Comparison of ENCODE assay signal across 20 cellular contexts in the genomic region with DNA sequence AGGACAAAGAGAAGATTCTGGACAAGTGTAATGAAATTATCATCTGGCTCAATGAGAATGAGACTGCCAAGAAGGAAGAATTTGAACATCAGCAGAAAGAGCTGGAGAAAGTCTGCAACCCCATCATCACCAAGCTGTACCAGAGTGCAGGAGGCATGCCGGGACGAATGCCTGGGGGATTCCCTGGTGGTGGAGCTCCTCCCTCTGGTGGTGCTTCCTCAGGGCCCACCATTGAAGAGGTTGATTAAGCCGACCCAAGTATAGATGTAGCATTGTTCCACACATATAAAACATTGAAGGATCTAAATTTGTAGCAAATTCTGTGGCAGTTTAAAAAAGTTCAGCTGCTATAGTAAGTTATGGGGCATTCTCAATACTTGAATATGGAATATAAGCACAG.
"Had no signal": no experiment of that assay in that cellular context is flagged by ENCODE, and none has a peak within 500 bp of the region (broad histone marks: within the 10 kb centered on the region; RNA-seq: fewer than 3 reads in every experiment).

No MANE protein-coding gene starts in this region.

- DNase-seq: activated CD4-positive, alpha-beta T cell treated with anti-CD3 and anti-CD28 coated beads, Interleukin-2, amount 50 U/mL, for 1 hour; activated CD4-positive, CD25-positive, alpha-beta regulatory T cell; activated CD8-positive, alpha-beta memory T cell treated with anti-CD3 and anti-CD28 coated beads for 24 hours; activated CD8-positive, alpha-beta memory T cell treated with anti-CD3 and anti-CD28 coated beads, Interleukin-2, amount 50 U/mL, for 48 hours; activated effector memory CD4-positive, alpha-beta T cell treated with anti-CD3 and anti-CD28 coated beads, Interleukin-2, amount 50 U/mL, for 16 hours; activated naive CD4-positive, alpha-beta T cell treated with anti-CD3 and anti-CD28 coated beads, Interleukin-2, amount 50 U/mL, for 16 hours; activated T-cell treated with anti-CD3 and anti-CD28 coated beads, Interleukin-2, amount 50 U/mL, for 48 hours; aorta; erythroblast; gastrocnemius medialis; heart left ventricle; naive thymus-derived CD4-positive, alpha-beta T cell; ovary; sigmoid colon; stimulated activated CD4-positive, alpha-beta T cell treated with anti-CD3 and anti-CD28 coated beads, Interleukin-4, amount 100 ng/mL, for 4 hours; upper lobe of right lung had no signal

- H3K9me3 ChIP-seq: gastrocnemius medialis, heart left ventricle, ovary, sigmoid colon, upper lobe of right lung had no signal

- H3K36me3 ChIP-seq: gastrocnemius medialis, heart left ventricle, ovary, sigmoid colon, upper lobe of right lung had no signal

- H3K4me1 Mint-ChIP-seq: stimulated activated memory B cell treated with anti-CD40 and anti-IgM and Interleukin-4, amounts not matched to agents 10 μg/mL and 1 μg/mL and 100 μg/mL, for 72 hours had no signal

- H3K4me1 ChIP-seq: gastrocnemius medialis, heart left ventricle, sigmoid colon, upper lobe of right lung had no signal

- H3K27me3 ChIP-seq: gastrocnemius medialis, ovary, sigmoid colon had no signal

- H3K36me3 Mint-ChIP-seq: memory B cell; stimulated activated memory B cell treated with anti-CD40 and anti-IgM and Interleukin-4, amounts not matched to agents 10 μg/mL and 1 μg/mL and 100 μg/mL, for 72 hours had no signal

- H3K27ac ChIP-seq: coronary artery, gastrocnemius medialis, heart left ventricle, ovary, sigmoid colon, upper lobe of right lung had no signal

- H3K9me3 Mint-ChIP-seq: memory B cell; stimulated activated memory B cell treated with anti-CD40 and anti-IgM and Interleukin-4, amounts not matched to agents 10 μg/mL and 1 μg/mL and 100 μg/mL, for 72 hours; T-helper 2 cell treated with Interferon-gamma antibody and Interleukin-4, amounts not matched to agents 5 μg/mL and 100 μg/mL, for 36 hours had no signal

- H3K4me3 ChIP-seq: coronary artery, gastrocnemius medialis, heart left ventricle, ovary, sigmoid colon, upper lobe of right lung had no signal

- H3K27ac Mint-ChIP-seq: memory B cell; naive thymus-derived CD4-positive, alpha-beta T cell; stimulated activated memory B cell treated with anti-CD40 and anti-IgM and Interleukin-4, amounts not matched to agents 10 μg/mL and 1 μg/mL and 100 μg/mL, for 72 hours; T-helper 2 cell treated with Interferon-gamma antibody and Interleukin-4, amounts not matched to agents 5 μg/mL and 100 μg/mL, for 36 hours had no signal

- ATAC-seq: gastrocnemius medialis; heart left ventricle; naive thymus-derived CD4-positive, alpha-beta T cell; stimulated activated memory B cell treated with anti-CD40 and anti-IgM and Interleukin-4, amounts not matched to agents 10 μg/mL and 1 μg/mL and 100 μg/mL, for 72 hours; upper lobe of right lung had no signal

- H3K4me3 Mint-ChIP-seq: memory B cell; naive thymus-derived CD4-positive, alpha-beta T cell; stimulated activated memory B cell treated with anti-CD40 and anti-IgM and Interleukin-4, amounts not matched to agents 10 μg/mL and 1 μg/mL and 100 μg/mL, for 72 hours; T-helper 2 cell treated with Interferon-gamma antibody and Interleukin-4, amounts not matched to agents 5 μg/mL and 100 μg/mL, for 36 hours had no signal
